32 cellular contexts compared by ENCODE assay signal in the genomic region with DNA sequence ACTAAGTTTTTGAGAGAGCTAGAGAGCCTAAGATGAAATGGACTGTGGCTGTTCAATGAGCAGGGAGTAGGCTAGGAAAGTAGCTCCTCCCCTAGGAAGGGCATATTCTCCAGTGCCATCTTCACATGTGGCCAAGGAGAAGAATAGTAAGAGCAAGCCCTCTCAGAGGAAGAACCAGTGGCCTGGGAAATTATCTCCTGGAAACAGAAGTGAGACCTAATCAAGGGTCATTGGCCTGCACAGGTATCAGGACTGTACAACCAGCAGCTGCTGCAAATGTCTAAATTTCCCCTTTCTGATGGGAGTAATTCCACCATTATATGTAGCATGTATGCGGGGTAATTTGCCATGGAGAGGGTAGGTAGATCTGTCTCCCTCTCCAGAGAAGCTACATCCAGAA.
"Had no signal": no experiment of that assay in that cellular context is flagged by ENCODE, and none has a peak within 500 bp of the region (broad histone marks: within the 10 kb centered on the region; RNA-seq: fewer than 3 reads in every experiment).

No MANE protein-coding gene starts in this region.

- H3K27me3 ChIP-seq: brain microvascular endothelial cell had no signal

- H3K36me3 ChIP-seq: brain microvascular endothelial cell had no signal

- FAIRE-seq: colon had no signal

- DNase-seq: activated B cell treated with CpG ODN at 0.5 μM for 24 hours; activated CD4-positive, alpha-beta memory T cell treated with anti-CD3 and anti-CD28 coated beads for 36 hours; activated CD4-positive, alpha-beta T cell treated with anti-CD3 and anti-CD28 coated beads for 4 hours; activated CD4-positive, alpha-beta T cell treated with anti-CD3 and anti-CD28 coated beads, Interleukin-2, amount 50 U/mL, for 1 hour; activated CD4-positive, CD25-positive, alpha-beta regulatory T cell treated with anti-CD3 and anti-CD28 coated beads, Interleukin-2, amount 50 U/mL, for 72 hours; activated CD8-positive, alpha-beta memory T cell treated with anti-CD3 and anti-CD28 coated beads for 24 hours; activated CD8-positive, alpha-beta memory T cell treated with anti-CD3 and anti-CD28 coated beads, Interleukin-2, amount 10 ng/mL, durations not matched to agents 7 days and 5 days; activated CD8-positive, alpha-beta memory T cell treated with anti-CD3 and anti-CD28 coated beads, Interleukin-2, amount 50 U/mL, for 48 hours; activated effector memory CD4-positive, alpha-beta T cell treated with Interleukin-2 at 50 U/mL for 16 hours; activated naive CD4-positive, alpha-beta T cell; activated naive CD4-positive, alpha-beta T cell treated with anti-CD3 and anti-CD28 coated beads, Interleukin-2, amount 50 U/mL, for 16 hours; activated naive CD8-positive, alpha-beta T cell treated with anti-CD3 and anti-CD28 coated beads for 36 hours; activated T-cell treated with anti-CD3 and anti-CD28 coated beads, Interleukin-2, amount 50 U/mL, for 48 hours; amniotic stem cell; aorta; brain microvascular endothelial cell; central memory CD4-positive, alpha-beta T cell; NCI-H1092 treated with DMSO at 0.1 percent for 48 hours; NCI-H1694; NCI-H2081 treated with DMSO at 0.1 percent for 48 hours; NCI-H2171; NCI-H510A; NCI-H526; NCI-H748 treated with DMSO at 0.1 percent for 48 hours; NK-92 treated with Interleukin-12 subunit alpha and Interleukin-12 subunit beta, amount 100 ng/mL, for 24 hours; Right ventricle myocardium superior; SW 1271; T-helper 1 cell; T-helper 2 cell; T-helper 9 cell had no signal

- H3K27ac ChIP-seq: brain microvascular endothelial cell, VCaP had no signal

- ATAC-seq: activated CD8-positive, alpha-beta memory T cell treated with anti-CD3 and anti-CD28 coated beads, Interleukin-2, amount 10 ng/mL, durations not matched to agents 7 days and 5 days had no signal
